30 cellular contexts compared by ENCODE assay signal in genomic region chr19:30792561-30793505, GRCh38.
"Had no signal": no experiment of that assay in that cellular context is flagged by ENCODE, and none has a peak within 500 bp of the region (broad histone marks: within the 10 kb centered on the region; RNA-seq: fewer than 3 reads in every experiment).

No MANE protein-coding gene starts in this region.

- H3K27ac ChIP-seq: cardiac muscle cell, foreskin keratinocyte, heart right ventricle, lower lobe of right lung, parathyroid adenoma, psoas muscle, suprapubic skin, tibial artery, VCaP had no signal

- H3K79me2 ChIP-seq: parathyroid adenoma had no signal

- H3K36me3 ChIP-seq: cardiac muscle cell, heart right ventricle, lower lobe of right lung, suprapubic skin, tibial artery had no signal

- H3K4me1 Mint-ChIP-seq: stimulated activated naive B cell treated with anti-CD40 and anti-IgM and Interleukin-4, amounts not matched to agents 10 μg/mL and 1 μg/mL and 100 μg/mL, for 72 hours had no signal

- H3K36me3 Mint-ChIP-seq: activated CD4-positive, alpha-beta memory T cell treated with anti-CD3 and anti-CD28 coated beads for 36 hours; activated naive CD8-positive, alpha-beta T cell; brain; stimulated activated naive B cell treated with anti-CD40 and anti-IgM and Interleukin-4, amounts not matched to agents 10 μg/mL and 1 μg/mL and 100 μg/mL, for 72 hours had no signal

- H2AFZ ChIP-seq: parathyroid adenoma had no signal

- H3K27me3 Mint-ChIP-seq: stimulated activated naive B cell treated with anti-CD40 and anti-IgM and Interleukin-4, amounts not matched to agents 10 μg/mL and 1 μg/mL and 100 μg/mL, for 72 hours had no signal

- DNase-seq: activated CD4-positive, alpha-beta memory T cell treated with anti-CD3 and anti-CD28 coated beads for 36 hours; activated CD4-positive, alpha-beta T cell treated with anti-CD3 and anti-CD28 coated beads for 4 hours; activated effector memory CD4-positive, alpha-beta T cell treated with Interleukin-2 at 50 U/mL for 16 hours; activated naive CD4-positive, alpha-beta T cell treated with Interleukin-2 at 50 U/mL for 16 hours; activated T-cell treated with anti-CD3 and anti-CD28 coated beads for 4 hours; activated T-cell treated with anti-CD3 and anti-CD28 coated beads, Interleukin-2, amount 50 U/mL, for 72 hours; anterior cingulate cortex; cortex of kidney; foreskin keratinocyte; heart right ventricle; kidney glomerular epithelial cell; lower lobe of right lung; mesendoderm; nephron progenitor cell; nucleus accumbens; psoas muscle; stimulated activated CD4-positive, alpha-beta T cell treated with anti-CD3 and anti-CD28 coated beads, Interleukin-15, amount 100 ng/mL, for 24 hours; stimulated activated CD4-positive, alpha-beta T cell treated with anti-CD3 and anti-CD28 coated beads, Interleukin-2, amount 100 ng/mL, for 24 hours; stimulated activated naive B cell treated with anti-CD40 and anti-IgM and Interleukin-4, amounts not matched to agents 10 μg/mL and 1 μg/mL and 100 μg/mL, for 72 hours; T-helper 9 cell; tibial artery had no signal

- H3K4me1 ChIP-seq: foreskin keratinocyte, heart right ventricle, lower lobe of right lung, parathyroid adenoma, psoas muscle, tibial artery had no signal

- H3K9me3 Mint-ChIP-seq: activated CD4-positive, alpha-beta memory T cell treated with anti-CD3 and anti-CD28 coated beads for 36 hours; activated T-cell treated with anti-CD3 and anti-CD28 coated beads, Interleukin-2, amount 50 U/mL, for 72 hours; stimulated activated naive B cell treated with anti-CD40 and anti-IgM and Interleukin-4, amounts not matched to agents 10 μg/mL and 1 μg/mL and 100 μg/mL, for 72 hours had no signal

- H3K4me3 ChIP-seq: cardiac muscle cell, heart right ventricle, lower lobe of right lung, psoas muscle, SK-N-MC, suprapubic skin, tibial artery had no signal

- ATAC-seq: activated T-cell treated with anti-CD3 and anti-CD28 coated beads, Interleukin-2, amount 50 U/mL, for 72 hours; esophagus mucosa; foreskin keratinocyte; heart right ventricle; left lobe of liver; lower lobe of right lung; psoas muscle; stimulated activated naive B cell treated with anti-CD40 and anti-IgM and Interleukin-4, amounts not matched to agents 10 μg/mL and 1 μg/mL and 100 μg/mL, for 72 hours had no signal

- H3K27me3 ChIP-seq: foreskin keratinocyte had no signal

- H3K27ac Mint-ChIP-seq: activated CD4-positive, alpha-beta memory T cell treated with anti-CD3 and anti-CD28 coated beads for 36 hours; activated naive CD8-positive, alpha-beta T cell; activated T-cell treated with anti-CD3 and anti-CD28 coated beads, Interleukin-2, amount 50 U/mL, for 72 hours; brain; stimulated activated naive B cell treated with anti-CD40 and anti-IgM and Interleukin-4, amounts not matched to agents 10 μg/mL and 1 μg/mL and 100 μg/mL, for 72 hours had no signal

- H3K4me3 Mint-ChIP-seq: activated CD4-positive, alpha-beta memory T cell treated with anti-CD3 and anti-CD28 coated beads for 36 hours; activated naive CD8-positive, alpha-beta T cell; activated T-cell treated with anti-CD3 and anti-CD28 coated beads, Interleukin-2, amount 50 U/mL, for 72 hours; brain; nephron progenitor cell; stimulated activated naive B cell treated with anti-CD40 and anti-IgM and Interleukin-4, amounts not matched to agents 10 μg/mL and 1 μg/mL and 100 μg/mL, for 72 hours had no signal

- H3K9me3 ChIP-seq: heart right ventricle, lower lobe of right lung, psoas muscle, suprapubic skin, tibial artery had no signal

- H3K9ac ChIP-seq: parathyroid adenoma had no signal
